Comparison of ENCODE assay signal across 8 cellular contexts in genomic region chr15:64067564-64068030, GRCh38. TPM values are rescaled to one million over a fixed set of nuclear protein-coding genes. Genes with fewer than 3 reads are reported as not detected.
A peak's percentile ranks its signal among the peaks of the same experiment; 100 is the strongest.
DNase-seq lines count a peak whose midpoint lies in the region; ATAC-seq and TF ChIP-seq lines count a peak whose summit lies in the region.

No MANE protein-coding gene starts in this region.

- ATAC-seq in GM19463 (IDR thresholded peaks at IDR 0.05; ENCODE audit: unreplicated experiment), result peak; percentile 45
- ATAC-seq in HG02678 (IDR thresholded peaks at IDR 0.05; ENCODE audit: unreplicated experiment), result no peak

- DNase-seq in AG09319 (ENCODE audit: extremely low read depth, low read depth) (no peak), NCI-H2196 treated with DMSO at 0.1 percent for 48 hours (lab: John Stamatoyannopoulos, UW; ENCODE audit: unreplicated experiment) (peak; percentile 21), cardiac fibroblast (ENCODE audit: low read depth in 2 of 2) (peak; percentile 67 to 69), kidney epithelial cell (ENCODE audit: low read depth) (peak; percentile 10)
- DNase-seq in activated CD4-positive, CD25-positive, alpha-beta regulatory T cell (lab: John Stamatoyannopoulos, UW), result peak; percentile 13 to 41 (median 35)
- DNase-seq in stimulated activated CD4-positive, alpha-beta T cell treated with anti-CD3 and anti-CD28 coated beads, Interleukin-2, amount 100 ng/mL, for 4 hours (ENCODE audit: low read depth), result peak; percentile 53

- H3K4me3 ChIP-seq in cardiac fibroblast (replicated peaks in 1 of 2; ENCODE audit: low read depth in 2 of 2, low read length in 2 of 2), result no peak overlapping the region
- no peak overlapping the region for H3K4me3 ChIP-seq in kidney epithelial cell (ENCODE audit: low read depth, low read length)

- TF ChIP-seq CTCF in AG09319 (IDR thresholded peaks at IDR 0.05; ENCODE audit: low read depth, low read length) (peak; percentile 73), cardiac fibroblast (IDR thresholded peaks at IDR 0.05; ENCODE audit: low read depth, low read length) (peak; percentile 77), kidney epithelial cell (IDR thresholded peaks at IDR 0.05; ENCODE audit: insufficient read depth, low read length, poor library complexity, severe bottlenecking) (peak; percentile 69)

- H3K36me3 ChIP-seq in kidney epithelial cell (ENCODE audit: control insufficient read depth, insufficient read depth, low read length), result no peaks in the 10 kb centered on the region

- H3K27me3 ChIP-seq in kidney epithelial cell (ENCODE audit: control insufficient read depth, insufficient read depth, low read length), result no peaks in the 10 kb centered on the region

RNA-seq across cellular contexts. Expression of gene DAPK2, which starts 21.3 kb away (rescaled TPM):
- total RNA-seq in kidney epithelial cell, result 0.21 and 1.4 TPM in 2 replicates

RNA-seq across cellular contexts. Expression of gene CIAO2A, which starts 26.0 kb away (rescaled TPM):
- total RNA-seq in kidney epithelial cell, result 51.5 and 84.6 TPM in 2 replicates

RNA-seq across cellular contexts. Expression of gene SNX1, which starts 28.2 kb away (rescaled TPM):
- total RNA-seq in kidney epithelial cell, result 31.4 and 38.1 TPM in 2 replicates
